ENCODE assay signal across 8 cellular contexts in the genomic region with DNA sequence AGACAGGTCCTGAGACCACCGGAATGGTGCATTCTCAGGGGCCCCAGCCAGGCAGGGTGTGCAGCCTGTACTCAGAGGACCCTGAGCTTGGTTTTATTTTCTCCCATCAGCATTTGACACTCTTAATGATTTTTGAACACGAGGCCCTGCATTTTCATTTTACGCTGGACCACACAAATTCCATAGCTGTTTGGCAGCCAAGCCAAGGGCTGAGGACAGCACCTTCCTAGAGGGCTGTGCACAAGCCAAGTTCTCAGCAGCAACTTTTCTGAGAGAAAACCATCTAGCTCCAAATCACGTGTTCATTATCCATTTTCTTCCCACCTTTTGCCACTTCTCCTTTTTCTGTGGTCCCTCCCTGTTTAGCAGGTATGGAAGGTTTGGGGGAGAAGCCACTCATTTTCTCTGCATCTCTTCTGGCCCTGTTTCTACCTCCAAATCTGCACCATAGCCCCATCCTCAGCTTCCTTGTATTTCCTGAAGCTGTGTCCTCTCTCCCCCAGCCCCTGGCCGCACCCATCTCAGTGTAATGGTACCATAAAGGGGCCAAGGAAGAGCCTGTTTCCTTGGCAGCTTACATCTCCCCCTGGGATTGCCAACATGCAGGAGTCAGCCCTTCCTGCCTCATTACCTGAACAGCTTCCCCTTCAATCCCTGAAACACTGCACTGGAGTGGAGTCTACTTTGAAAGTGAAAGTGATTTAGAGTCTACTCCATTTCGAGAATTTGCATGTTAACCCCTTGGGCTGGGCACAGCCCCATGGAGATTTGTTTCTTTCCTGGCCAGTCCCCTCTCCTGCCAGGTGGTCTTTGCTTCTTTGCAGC.
DNase-seq lines count a peak whose midpoint lies in the region; ATAC-seq and TF ChIP-seq lines count a peak whose summit lies in the region.

No MANE protein-coding gene starts in this region.

- peak overlapping the region; percentile 41 for H3K4me3 Mint-ChIP-seq in activated naive CD8-positive, alpha-beta T cell treated with anti-CD3 and anti-CD28 coated beads, Interleukin-2, amount 50 U/mL, for 24 hours
- H3K4me3 Mint-ChIP-seq in natural killer cell, result peak overlapping the region; percentile 73

- ATAC-seq in GM18867 (IDR thresholded peaks at IDR 0.05; ENCODE audit: unreplicated experiment) (peak; percentile 60), HG02884 (IDR thresholded peaks at IDR 0.05; ENCODE audit: unreplicated experiment) (peak; percentile 71), natural killer cell (peak in 2 of 3 donors; percentile 34 to 47)
- no peak for ATAC-seq in activated naive CD8-positive, alpha-beta T cell treated with anti-CD3 and anti-CD28 coated beads, Interleukin-2, amount 50 U/mL, for 24 hours

- peaks cover 45% of the 10 kb centered on the region for H3K4me1 Mint-ChIP-seq in activated naive CD8-positive, alpha-beta T cell treated with anti-CD3 and anti-CD28 coated beads, Interleukin-2, amount 50 U/mL, for 24 hours
- H3K4me1 Mint-ChIP-seq in natural killer cell, result peaks cover 89 to 94% of the 10 kb centered on the region in 2 donors

- no peaks in the 10 kb centered on the region for H3K27me3 Mint-ChIP-seq in activated naive CD8-positive, alpha-beta T cell treated with anti-CD3 and anti-CD28 coated beads, Interleukin-2, amount 50 U/mL, for 24 hours
- no peaks in the 10 kb centered on the region for H3K27me3 Mint-ChIP-seq in natural killer cell (ENCODE audit: low read depth in 2 of 2)

- H3K79me2 ChIP-seq in mesendoderm (ENCODE audit: control insufficient read depth, insufficient read depth, low read length), result no peaks in the 10 kb centered on the region

- H4K8ac ChIP-seq in mesendoderm (ENCODE audit: low read depth, low read length), result no peak overlapping the region

- H4K5ac ChIP-seq in mesendoderm (ENCODE audit: low read length), result no peak overlapping the region

- H3K56ac ChIP-seq in mesendoderm (ENCODE audit: low read length), result no peak overlapping the region

- intact Hi-C loops in natural killer cell (cut with micrococcal nuclease), result loop anchor here (5.0 kb wide), 1 partner anchor 37 kb away; no protein-coding TSS in a partner anchor

- no peak for TF ChIP-seq CTCF in natural killer cell (IDR thresholded peaks at IDR 0.05)

- DNase-seq in activated naive CD8-positive, alpha-beta T cell treated with anti-CD3 and anti-CD28 coated beads, Interleukin-2, amount 50 U/mL, for 24 hours, result no peak
- DNase-seq in natural killer cell, result no peak
- no peak for DNase-seq in stimulated activated CD4-positive, alpha-beta T cell treated with anti-CD3 and anti-CD28 coated beads, Interleukin-2, amount 100 ng/mL, for 48 hours
- DNase-seq in mesendoderm, result no peak
- DNase-seq in activated CD4-positive, alpha-beta T cell treated with anti-CD3 and anti-CD28 coated beads for 1 hour, result no peak
- DNase-seq in ecto neural progenitor cell (ENCODE audit: low spot score), result no peak

- no peak overlapping the region for H3K4me2 ChIP-seq in mesendoderm (ENCODE audit: low read length)

- H3K23ac ChIP-seq in mesendoderm (ENCODE audit: low read length), result no peak overlapping the region

- no peak overlapping the region for H2BK15ac ChIP-seq in mesendoderm (replicated peaks; ENCODE audit: low read depth)

- no peaks in the 10 kb centered on the region for H3K27me3 ChIP-seq in mesendoderm (ENCODE audit: insufficient read depth, low read length, poor library complexity)

- no peak overlapping the region for H3K27ac ChIP-seq in mesendoderm (ENCODE audit: low read depth, low read length)

- H3K4me3 ChIP-seq in mesendoderm (ENCODE audit: low read length), result no peak overlapping the region

- H3K9me3 Mint-ChIP-seq in activated naive CD8-positive, alpha-beta T cell treated with anti-CD3 and anti-CD28 coated beads, Interleukin-2, amount 50 U/mL, for 24 hours, result no peaks in the 10 kb centered on the region
- H3K9me3 Mint-ChIP-seq in natural killer cell, result no peaks in the 10 kb centered on the region

- H3K27ac Mint-ChIP-seq in activated naive CD8-positive, alpha-beta T cell treated with anti-CD3 and anti-CD28 coated beads, Interleukin-2, amount 50 U/mL, for 24 hours, result no peak overlapping the region
- H3K27ac Mint-ChIP-seq in natural killer cell, result peak overlapping the region; percentile 87 to 90

- no peaks in the 10 kb centered on the region for H3K36me3 ChIP-seq in mesendoderm (ENCODE audit: control insufficient read depth, insufficient read depth, low read length)

- WGBS in mesendoderm (ENCODE audit: extremely low coverage, insufficient coverage, low lambda C conversion rate), result no CpG with 5 or more reads among the region's 6 CpGs

- H2BK5ac ChIP-seq in mesendoderm (ENCODE audit: low read length), result no peak overlapping the region

- no peak overlapping the region for H2AK5ac ChIP-seq in mesendoderm (ENCODE audit: low read length)

- no peak overlapping the region for H3K9ac ChIP-seq in mesendoderm (ENCODE audit: low read length)

- no peak overlapping the region for H2BK120ac ChIP-seq in mesendoderm (ENCODE audit: low read depth, low read length)

- H3K4me1 ChIP-seq in mesendoderm (ENCODE audit: control insufficient read depth, low read depth, low read length), result no peaks in the 10 kb centered on the region

- H3K79me1 ChIP-seq in mesendoderm (ENCODE audit: low read length), result no peaks in the 10 kb centered on the region

- H3K18ac ChIP-seq in mesendoderm (ENCODE audit: low read length), result no peak overlapping the region

- no peak overlapping the region for H3K4ac ChIP-seq in mesendoderm (ENCODE audit: low read depth, low read length)

- H3K36me3 Mint-ChIP-seq in activated naive CD8-positive, alpha-beta T cell treated with anti-CD3 and anti-CD28 coated beads, Interleukin-2, amount 50 U/mL, for 24 hours (ENCODE audit: low read depth), result peaks cover 7% of the 10 kb centered on the region
- peaks cover 73% of the 10 kb centered on the region for H3K36me3 Mint-ChIP-seq in natural killer cell
